In the genomic region with DNA sequence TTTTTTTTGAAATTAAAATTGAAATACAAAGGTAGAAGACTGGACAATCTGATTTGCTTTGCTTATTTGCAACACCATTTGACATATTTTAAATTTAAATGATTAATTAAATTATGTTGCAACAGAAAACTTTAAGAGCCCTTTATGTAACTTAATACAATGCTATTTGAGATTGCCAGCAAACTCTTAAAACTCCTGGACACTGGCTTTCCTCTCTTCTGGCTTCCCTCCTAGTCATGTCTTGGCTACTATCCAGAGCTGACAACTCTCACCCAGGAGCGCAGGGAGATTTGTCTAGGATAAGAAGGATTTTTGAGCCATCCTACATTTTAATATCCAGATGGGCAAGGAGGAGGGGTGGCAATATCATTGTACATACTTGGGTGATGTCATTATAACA, we compare ENCODE assay signal across 14 cellular contexts.
DNase-seq lines count a peak whose midpoint lies in the region; ATAC-seq and TF ChIP-seq lines count a peak whose summit lies in the region.
"Had no signal": no experiment of that assay in that cellular context is flagged by ENCODE, and none has a peak within 500 bp of the region (broad histone marks: within the 10 kb centered on the region; RNA-seq: fewer than 3 reads in every experiment).

No MANE protein-coding gene starts in this region.

- TF ChIP-seq CTCF in BJ (IDR thresholded peaks at IDR 0.05; ENCODE audit: insufficient read depth, low read depth, low read length) = no peak
- no peak for TF ChIP-seq CTCF in fibroblast of the aortic adventitia (IDR thresholded peaks at IDR 0.05; ENCODE audit: insufficient read depth, low read length)

- CTCF ChIA-PET in BJ (lab: Yijun Ruan, JAX) = no interaction called here

- no peaks in the 10 kb centered on the region for H3K36me3 ChIP-seq in BJ (ENCODE audit: control insufficient read depth, insufficient read depth, low read length)

- H3K4me3 ChIP-seq in BJ (ENCODE audit: low read depth, low read length) = no peak overlapping the region
- no peak overlapping the region for H3K4me3 ChIP-seq in fibroblast of the aortic adventitia (ENCODE audit: low read depth, low read length)

- no peak for ATAC-seq in HG03095 (IDR thresholded peaks at IDR 0.05; ENCODE audit: unreplicated experiment)

- POLR2A ChIA-PET in BJ (lab: Charles Lee) = no interaction called here

- peak; percentile 13 for DNase-seq in BJ (ENCODE audit: low read depth)
- peak; percentile 74 for DNase-seq in LHCN-M2 (ENCODE audit: low read depth)
- DNase-seq in SK-N-DZ (ENCODE audit: low spot score) = peak; percentile 2
- peak; percentile 78 for DNase-seq in fibroblast of the aortic adventitia (ENCODE audit: low read depth)
- no peak for DNase-seq in OCI-M2 (lab: John Stamatoyannopoulos, UW; ENCODE audit: unreplicated experiment)
- DNase-seq in NCI-H1092 (lab: John Stamatoyannopoulos, UW) = no peak
- no peak for DNase-seq in hepatic stellate cell (ENCODE audit: low spot score)
- DNase-seq: activated CD4-positive, alpha-beta T cell treated with anti-CD3 and anti-CD28 coated beads, Interleukin-2, amount 10 ng/mL, durations not matched to agents 24 days and 14 days; activated naive CD4-positive, alpha-beta T cell treated with Interleukin-2 at 50 U/mL for 16 hours; cortex of kidney; GF-D8; glutamatergic neuron; T-helper 1 cell had no signal

- H3K27me3 ChIP-seq in BJ (ENCODE audit: control insufficient read depth, insufficient read depth, low read length) = no peaks in the 10 kb centered on the region

Comparison
In these comparisons a context has a peak if more than half of its experiments do, and no peak if none do; other contexts are left out.
1. DNase-seq: peak in BJ (single experiment), LHCN-M2 (single experiment), SK-N-DZ (single experiment) and fibroblast of the aortic adventitia (single experiment); none in OCI-M2 (single experiment), NCI-H1092 (single experiment) and hepatic stellate cell (single experiment).